In genomic region chr9:33465596-33466564, GRCh38 we compare ENCODE assay signal across 1 cellular context.
TF ChIP-seq lines count a peak whose summit lies in the region.

No MANE protein-coding gene starts in this region.

TF ChIP-seq in GM23338, 12 proteins besides CTCF, POLR2A, EP300 and RAD21:
- TF ChIP-seq CREB1 (CRISPR knock-in tag; IDR thresholded peaks at IDR 0.05; ENCODE audit: low read depth): no peak
- TF ChIP-seq POLR2AphosphoS5 (IDR thresholded peaks at IDR 0.05; ENCODE audit: low read depth): no peak
- no peak for TF ChIP-seq ZNF114 (CRISPR knock-in tag; IDR thresholded peaks at IDR 0.05)
- no peak for TF ChIP-seq ZNF462 (CRISPR knock-in tag; IDR thresholded peaks at IDR 0.05)
- TF ChIP-seq EZH2phosphoT487 (IDR thresholded peaks at IDR 0.05; ENCODE audit: unreplicated experiment): no peak
- TF ChIP-seq, protein P1, sequence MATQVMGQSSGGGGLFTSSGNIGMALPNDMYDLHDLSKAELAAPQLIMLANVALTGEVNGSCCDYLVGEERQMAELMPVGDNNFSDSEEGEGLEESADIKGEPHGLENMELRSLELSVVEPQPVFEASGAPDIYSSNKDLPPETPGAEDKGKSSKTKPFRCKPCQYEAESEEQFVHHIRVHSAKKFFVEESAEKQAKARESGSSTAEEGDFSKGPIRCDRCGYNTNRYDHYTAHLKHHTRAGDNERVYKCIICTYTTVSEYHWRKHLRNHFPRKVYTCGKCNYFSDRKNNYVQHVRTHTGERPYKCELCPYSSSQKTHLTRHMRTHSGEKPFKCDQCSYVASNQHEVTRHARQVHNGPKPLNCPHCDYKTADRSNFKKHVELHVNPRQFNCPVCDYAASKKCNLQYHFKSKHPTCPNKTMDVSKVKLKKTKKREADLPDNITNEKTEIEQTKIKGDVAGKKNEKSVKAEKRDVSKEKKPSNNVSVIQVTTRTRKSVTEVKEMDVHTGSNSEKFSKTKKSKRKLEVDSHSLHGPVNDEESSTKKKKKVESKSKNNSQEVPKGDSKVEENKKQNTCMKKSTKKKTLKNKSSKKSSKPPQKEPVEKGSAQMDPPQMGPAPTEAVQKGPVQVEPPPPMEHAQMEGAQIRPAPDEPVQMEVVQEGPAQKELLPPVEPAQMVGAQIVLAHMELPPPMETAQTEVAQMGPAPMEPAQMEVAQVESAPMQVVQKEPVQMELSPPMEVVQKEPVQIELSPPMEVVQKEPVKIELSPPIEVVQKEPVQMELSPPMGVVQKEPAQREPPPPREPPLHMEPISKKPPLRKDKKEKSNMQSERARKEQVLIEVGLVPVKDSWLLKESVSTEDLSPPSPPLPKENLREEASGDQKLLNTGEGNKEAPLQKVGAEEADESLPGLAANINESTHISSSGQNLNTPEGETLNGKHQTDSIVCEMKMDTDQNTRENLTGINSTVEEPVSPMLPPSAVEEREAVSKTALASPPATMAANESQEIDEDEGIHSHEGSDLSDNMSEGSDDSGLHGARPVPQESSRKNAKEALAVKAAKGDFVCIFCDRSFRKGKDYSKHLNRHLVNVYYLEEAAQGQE (IDR thresholded peaks at IDR 0.05; ENCODE audit: unreplicated experiment): no peak
- no peak for TF ChIP-seq NANOG (IDR thresholded peaks at IDR 0.05; ENCODE audit: borderline replicate concordance)
- TF ChIP-seq EZH2 (IDR thresholded peaks at IDR 0.05; ENCODE audit: low read depth, unreplicated experiment): no peak
- TF ChIP-seq ETS1 (IDR thresholded peaks at IDR 0.05): no peak
